In the genomic region with DNA sequence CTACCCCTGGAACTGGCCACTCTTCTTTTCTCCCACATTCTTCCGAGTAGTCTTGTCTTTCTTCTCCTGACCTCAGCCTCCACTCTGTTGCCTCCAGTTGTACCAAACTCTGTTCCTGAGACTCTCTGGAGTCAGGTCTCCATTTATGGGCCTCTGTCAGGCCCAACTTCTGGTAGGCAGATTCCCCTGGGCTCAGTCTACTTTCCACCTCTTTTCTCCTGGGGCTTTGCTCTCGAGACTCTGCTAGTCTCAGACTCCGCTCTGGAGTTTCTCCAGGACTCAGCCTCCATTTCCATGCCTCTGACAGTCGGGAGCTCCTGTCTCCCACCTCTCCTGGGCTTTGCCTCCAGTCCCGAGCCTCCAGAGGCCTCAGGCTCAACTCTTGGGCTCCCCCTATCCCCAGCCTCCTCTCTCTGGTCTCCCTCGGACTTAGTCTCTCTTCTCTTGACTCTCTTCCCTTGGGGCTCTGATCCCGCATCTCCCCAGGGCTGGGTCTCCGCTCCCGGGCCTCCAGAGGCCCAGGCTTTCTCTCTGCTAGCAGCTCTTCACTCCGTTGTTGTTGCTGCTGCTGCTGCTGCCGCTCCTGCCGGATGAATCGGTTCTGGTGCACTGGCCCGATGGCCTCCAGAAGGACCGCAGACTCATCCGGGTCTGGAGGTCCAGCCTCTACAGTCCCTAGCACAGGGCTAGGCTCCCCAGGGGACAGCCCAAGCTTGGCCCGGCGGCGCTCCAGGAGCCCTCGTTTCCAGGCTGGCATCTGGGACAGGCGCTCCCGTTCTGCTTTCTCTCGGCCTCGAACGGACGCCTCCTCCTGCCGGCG, we compare ENCODE assay signal across 7 cellular contexts. TPM values are rescaled to one million over a fixed set of nuclear protein-coding genes. Genes with fewer than 3 reads are reported as not detected.
DNase-seq lines count a peak whose midpoint lies in the region; ATAC-seq and TF ChIP-seq lines count a peak whose summit lies in the region.

No MANE protein-coding gene starts in this region.

- peak overlapping the region; percentile 86 for H3K4me3 ChIP-seq in H7 (ENCODE audit: insufficient read depth, low read depth, low read length)
- peak overlapping the region; percentile 99 for H3K4me3 ChIP-seq in effector memory CD4-positive, alpha-beta T cell (ENCODE audit: insufficient read depth, low read depth, low read length, poor library complexity, severe bottlenecking)

- no peak for DNase-seq in H7
- DNase-seq in RWPE1 (ENCODE audit: low spot score): no peak
- no peak for DNase-seq in effector memory CD4-positive, alpha-beta T cell
- DNase-seq in neural crest cell (ENCODE audit: low read depth, low spot score): no peak
- no peak for DNase-seq in NCI-H1694 treated with DMSO at 0.1 percent for 48 hours (lab: John Stamatoyannopoulos, UW)

- H3K4me1 ChIP-seq in effector memory CD4-positive, alpha-beta T cell (ENCODE audit: control insufficient read depth, insufficient read depth, low read length, poor library complexity, severe bottlenecking): peaks cover 41% of the 10 kb centered on the region

- no peaks in the 10 kb centered on the region for H3K9me3 Mint-ChIP-seq in neural crest cell

- H3K27ac ChIP-seq in RWPE1: peak overlapping the region; percentile 97
- H3K27ac ChIP-seq in effector memory CD4-positive, alpha-beta T cell (ENCODE audit: insufficient read depth, low read length, poor library complexity, severe bottlenecking): peak overlapping the region; percentile 96

- CTCF ChIA-PET in RWPE1 (lab: Yijun Ruan, JAX): interaction anchor here (1.7 to 2.9 kb wide), 2 partner anchors 37 to 45 kb away, joined by 10 to 12 read pairs; no protein-coding TSS in a partner anchor

- no peaks in the 10 kb centered on the region for H3K27me3 ChIP-seq in H7 (ENCODE audit: control insufficient read depth, insufficient read depth, low read length)
- H3K27me3 ChIP-seq in effector memory CD4-positive, alpha-beta T cell (replicated peaks; ENCODE audit: control insufficient read depth, insufficient read depth, low read length, poor library complexity, severe bottlenecking): no peaks in the 10 kb centered on the region

- H3K4me1 Mint-ChIP-seq in neural crest cell: peaks cover 83% of the 10 kb centered on the region

- no peak for ATAC-seq in HG03354 (IDR thresholded peaks at IDR 0.05; ENCODE audit: poor library complexity, severe bottlenecking, unreplicated experiment)
- ATAC-seq in HG02571 (IDR thresholded peaks at IDR 0.05; ENCODE audit: unreplicated experiment): no peak

- 0 out of 2 replicates have a peak, but pooled peaks have one; percentile 11 for TF ChIP-seq CTCF in RWPE1 (conservative IDR thresholded peaks at IDR 0.05; ENCODE audit: low read depth)
- no peak for TF ChIP-seq CTCF in neural crest cell (conservative IDR thresholded peaks at IDR 0.05)

- POLR2A ChIA-PET in RWPE1 (lab: Yijun Ruan, JAX; ENCODE audit: low non-redundant PET): interaction anchor here (0.8 kb wide), 1 partner anchor 36 kb away, joined by 4 read pairs; no protein-coding TSS in a partner anchor

- peak overlapping the region; percentile 85 for H3K27ac Mint-ChIP-seq in neural crest cell (ENCODE audit: unreplicated experiment)

- H3K36me3 Mint-ChIP-seq in neural crest cell (ENCODE audit: low read depth): peaks cover 3% of the 10 kb centered on the region

- H3K9me3 ChIP-seq in effector memory CD4-positive, alpha-beta T cell (ENCODE audit: control insufficient read depth, low read length): no peaks in the 10 kb centered on the region

- H3K36me3 ChIP-seq in H7 (replicated peaks; ENCODE audit: control insufficient read depth, insufficient read depth, low read length): no peaks in the 10 kb centered on the region; the same call in 1 of the 2 replicates
- no peaks in the 10 kb centered on the region for H3K36me3 ChIP-seq in effector memory CD4-positive, alpha-beta T cell (ENCODE audit: control insufficient read depth, insufficient read depth, low read length)

- H3K27me3 Mint-ChIP-seq in neural crest cell (ENCODE audit: low read depth): no peaks in the 10 kb centered on the region

- H3K4me3 Mint-ChIP-seq in neural crest cell: peak overlapping the region; percentile 96

RNA-seq across cellular contexts. Expression of gene PPP1R18, which starts 1.1 kb away (rescaled TPM):
- 48.2 and 55.7 TPM in 2 replicates for total RNA-seq in H7 (2014; rRNA removed; shearing (Covaris generic))
- total RNA-seq in neural crest cell: 71.0 and 71.1 TPM in 2 replicates

RNA-seq across cellular contexts. Expression of gene NRM, which starts 5.4 kb away (rescaled TPM):
- total RNA-seq in H7 (2014; rRNA removed; shearing (Covaris generic)): 20.7 and 23.8 TPM in 2 replicates
- 66.5 and 69.2 TPM in 2 replicates for total RNA-seq in neural crest cell

RNA-seq across cellular contexts. Expression of gene DHX16, which starts 12.6 kb away (rescaled TPM):
- total RNA-seq in H7 (2014; rRNA removed; shearing (Covaris generic)): 39.2 and 45.3 TPM in 2 replicates
- total RNA-seq in neural crest cell: 30.3 and 31.3 TPM in 2 replicates

RNA-seq across cellular contexts. Expression of gene MDC1, which starts 31.7 kb away (rescaled TPM):
- 25.5 and 29.1 TPM in 2 replicates for total RNA-seq in H7 (2014; rRNA removed; shearing (Covaris generic))
- 104 and 107 TPM in 2 replicates for total RNA-seq in neural crest cell

RNA-seq across cellular contexts. Expression of gene TUBB, which starts 34.8 kb away (rescaled TPM):
- 1,911 and 2,101 TPM in 2 replicates for total RNA-seq in H7 (2014; rRNA removed; shearing (Covaris generic))
- total RNA-seq in neural crest cell: 1,986 and 2,086 TPM in 2 replicates
